7 cellular contexts compared by ENCODE assay signal in the genomic region with DNA sequence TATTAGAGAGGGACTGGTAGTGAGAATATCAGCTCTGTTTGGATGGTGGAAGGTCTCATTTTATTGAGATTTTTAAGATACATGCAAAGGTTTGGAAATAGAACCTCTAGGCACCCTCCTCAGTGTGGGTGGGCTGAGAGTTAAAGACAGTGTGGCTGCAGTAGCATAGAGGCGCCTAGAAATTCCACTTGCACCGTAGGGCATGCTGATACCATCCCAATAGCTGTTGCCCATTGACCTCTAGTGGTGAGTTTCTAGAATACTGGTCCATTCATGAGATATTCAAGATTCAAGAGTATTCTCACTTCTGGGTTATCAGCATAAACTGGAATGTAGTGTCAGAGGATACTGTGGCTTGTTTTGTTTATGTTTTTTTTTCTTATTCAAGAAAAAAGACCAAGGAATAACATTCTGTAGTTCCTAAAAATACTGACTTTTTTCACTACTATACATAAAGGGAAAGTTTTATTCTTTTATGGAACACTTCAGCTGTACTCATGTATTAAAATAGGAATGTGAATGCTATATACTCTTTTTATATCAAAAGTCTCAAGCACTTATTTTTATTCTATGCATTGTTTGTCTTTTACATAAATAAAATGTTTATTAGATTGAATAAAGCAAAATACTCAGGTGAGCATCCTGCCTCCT.
DNase-seq lines count a peak whose midpoint lies in the region; ATAC-seq and TF ChIP-seq lines count a peak whose summit lies in the region.

No MANE protein-coding gene starts in this region.

- TF ChIP-seq POLR2A in ovary (IDR thresholded peaks at IDR 0.05) = no peak

- H3K4me1 Mint-ChIP-seq in activated naive CD4-positive, alpha-beta T cell treated with anti-CD3 and anti-CD28 coated beads for 36 hours (ENCODE audit: low read depth) = peaks cover 69% of the 10 kb centered on the region

- intact Hi-C loops in activated naive CD4-positive, alpha-beta T cell treated with anti-CD3 and anti-CD28 coated beads for 36 hours (cut with micrococcal nuclease) = loop anchor here (1.0 to 5.0 kb wide), 9 partner anchors 11 to 651 kb away; no protein-coding TSS in a partner anchor
- intact Hi-C loops in ovary (cut with DNase I) = loop anchor here in 3 of 4 donors (5.0 to 10.0 kb wide), 4 partner anchors 489 to 651 kb away; no protein-coding TSS in a partner anchor

- no peak overlapping the region for H3K4me3 ChIP-seq in ovary

- TF ChIP-seq CTCF in GM20000 (IDR thresholded peaks at IDR 0.05; ENCODE audit: extremely low read depth, missing control alignments) (peak; percentile 43), ovary (IDR thresholded peaks at IDR 0.05) (peak; percentile 60 to 70 (median 64))

- ATAC-seq in HG03520 (IDR thresholded peaks at IDR 0.05; ENCODE audit: unreplicated experiment) = peak; percentile 96

- DNase-seq in GDM1 (lab: John Stamatoyannopoulos, UW) = peak; percentile 47
- peak; percentile 62 for DNase-seq in GM20000 (ENCODE audit: low spot score)
- peak; percentile 61 for DNase-seq in NOMO-1 treated with DMSO at 0.1 percent for 48 hours (lab: John Stamatoyannopoulos, UW; ENCODE audit: unreplicated experiment)
- peak; percentile 51 for DNase-seq in activated naive CD4-positive, alpha-beta T cell treated with anti-CD3 and anti-CD28 coated beads for 36 hours
- peak; percentile 86 for DNase-seq in globus pallidus (ENCODE audit: low spot score)
- peak in 1 of 5 donors; percentile 48 for DNase-seq in ovary

- H3K27me3 ChIP-seq in ovary = no peaks in the 10 kb centered on the region

- H3K27ac ChIP-seq in ovary = no peak overlapping the region

- H3K4me3 Mint-ChIP-seq in activated naive CD4-positive, alpha-beta T cell treated with anti-CD3 and anti-CD28 coated beads for 36 hours = no peak overlapping the region

- H3K27ac Mint-ChIP-seq in activated naive CD4-positive, alpha-beta T cell treated with anti-CD3 and anti-CD28 coated beads for 36 hours = peak overlapping the region; percentile 76

- H3K36me3 Mint-ChIP-seq in activated naive CD4-positive, alpha-beta T cell treated with anti-CD3 and anti-CD28 coated beads for 36 hours (ENCODE audit: low read depth) = peaks cover 75% of the 10 kb centered on the region

- H3K4me1 ChIP-seq in ovary (ENCODE audit: insufficient read depth) = peaks cover 9% of the 10 kb centered on the region

- no peaks in the 10 kb centered on the region for H3K36me3 ChIP-seq in ovary

- H3K9me3 Mint-ChIP-seq in activated naive CD4-positive, alpha-beta T cell treated with anti-CD3 and anti-CD28 coated beads for 36 hours = no peaks in the 10 kb centered on the region

- no peak for TF ChIP-seq EP300 in ovary (IDR thresholded peaks at IDR 0.05)

- H3K9me3 ChIP-seq in ovary = no peaks in the 10 kb centered on the region

- WGBS in ovary, 3 donors = 6 to 9% (median 6%) methylated on average over 2 of the region's 2 CpGs

- CTCF ChIA-PET in activated naive CD4-positive, alpha-beta T cell treated with anti-CD3 and anti-CD28 coated beads for 36 hours (lab: Charles Lee) = interaction anchor here (0.7 to 2.9 kb wide), 33 partner anchors 8 to 495 kb away, joined by 3 to 15 read pairs (median 5); a partner anchor contains a TSS

- no peaks in the 10 kb centered on the region for H3K27me3 Mint-ChIP-seq in activated naive CD4-positive, alpha-beta T cell treated with anti-CD3 and anti-CD28 coated beads for 36 hours (ENCODE audit: low read depth)
